10 cellular contexts compared by ENCODE assay signal in genomic region chr1:20725189-20726106, GRCh38. TPM values are rescaled to one million over a fixed set of nuclear protein-coding genes. Genes with fewer than 3 reads are reported as not detected.
A peak's percentile ranks its signal among the peaks of the same experiment; 100 is the strongest.
DNase-seq lines count a peak whose midpoint lies in the region; ATAC-seq and TF ChIP-seq lines count a peak whose summit lies in the region.
"Had no signal": no experiment of that assay in that cellular context is flagged by ENCODE, and none has a peak within 500 bp of the region (broad histone marks: within the 10 kb centered on the region; RNA-seq: fewer than 3 reads in every experiment).

No MANE protein-coding gene starts in this region.

- ATAC-seq in GM21619 (IDR thresholded peaks at IDR 0.05; ENCODE audit: unreplicated experiment) (no peak), omental fat pad (ENCODE audit: low FRiP score) (no peak)

- no peak overlapping the region for H3K9ac ChIP-seq in fibroblast of lung (ENCODE audit: insufficient read depth, low read length)

- DNase-seq in NCI-H345 treated with DMSO at 0.1 percent for 48 hours (lab: John Stamatoyannopoulos, UW; ENCODE audit: unreplicated experiment) (peak; percentile 98), NCI-H345 (lab: John Stamatoyannopoulos, UW) (no peak), RKO (ENCODE audit: low spot score) (peak; percentile 92), fibroblast of lung (ENCODE audit: low read depth in 2 of 2) (peak; percentile 62 to 68), stromal cell of bone marrow (ENCODE audit: low read depth) (peak; percentile 47), middle frontal gyrus (ENCODE audit: extremely low spot score, low spot score) (no peak), omental fat pad (ENCODE audit: low spot score) (no peak)
- DNase-seq: cerebellar nuclear complex, SHP77 had no signal

- H3K27ac ChIP-seq in fibroblast of lung (ENCODE audit: insufficient read depth, low read length) = no peak overlapping the region

- peaks cover 3% of the 10 kb centered on the region for H3K36me3 ChIP-seq in fibroblast of lung (ENCODE audit: control insufficient read depth, insufficient read depth, low read length)

- no peaks in the 10 kb centered on the region for H3K79me2 ChIP-seq in fibroblast of lung (ENCODE audit: control insufficient read depth, insufficient read depth, low read length)

- no peak overlapping the region for H3K4me2 ChIP-seq in fibroblast of lung (ENCODE audit: extremely low read depth, insufficient read depth, low read length)

- H3K27me3 ChIP-seq in fibroblast of lung (ENCODE audit: control insufficient read depth, insufficient read depth, low read length) = no peaks in the 10 kb centered on the region

- no peak for TF ChIP-seq CTCF in fibroblast of lung (conservative IDR thresholded peaks at IDR 0.05 in 1 of 2, IDR thresholded peaks at IDR 0.05 in 1 of 2; ENCODE audit: low read depth in 1 of 2, low read length in 2 of 2)
- no peak for TF ChIP-seq CTCF in omental fat pad (IDR thresholded peaks at IDR 0.05)

- H2AFZ ChIP-seq in fibroblast of lung (ENCODE audit: low read length) = no peak overlapping the region

- peaks cover under 1% of the 10 kb centered on the region for H3K4me1 ChIP-seq in fibroblast of lung (ENCODE audit: control insufficient read depth, extremely low read depth, insufficient read depth, low read length)

- no peak overlapping the region for H3K4me3 ChIP-seq in fibroblast of lung (replicated peaks in 1 of 4; ENCODE audit: control extremely low read depth in 1 of 4, insufficient read depth in 1 of 4, low read depth in 3 of 4, low read length in 4 of 4)

- no peaks in the 10 kb centered on the region for H4K20me1 ChIP-seq in fibroblast of lung (ENCODE audit: control insufficient read depth, extremely low read depth, insufficient read depth, low read length)

- no peaks in the 10 kb centered on the region for H3K9me3 ChIP-seq in fibroblast of lung (ENCODE audit: control insufficient read depth, insufficient read depth, low read depth, low read length)

RNA-seq across cellular contexts. Expression of gene SH2D5, which starts 7.1 kb away (rescaled TPM):
- 2.3 and 5.0 TPM in 2 replicates for total RNA-seq in fibroblast of lung
- polyA plus RNA-seq in fibroblast of lung = 3.6 and 7.3 TPM in 2 replicates
- polyA plus RNA-seq in fibroblast of lung (2012) = 5.2 and 11.8 TPM in 2 replicates
- polyA minus RNA-seq in fibroblast of lung (ENCODE audit: low replicate concordance) = 5.1 and 13.1 TPM in 2 replicates
- 1 to 10 TPM in 1 of 4 donors, under 1 TPM in 2, not detected in 1; 0.25 to 5.8 (median 0.84) TPM for total RNA-seq in omental fat pad

RNA-seq across cellular contexts. Expression of gene KIF17, which starts 7.6 kb away (rescaled TPM):
- 1.3 and 1.8 TPM in 2 replicates for total RNA-seq in fibroblast of lung
- polyA plus RNA-seq in fibroblast of lung = 1.4 and 3.0 TPM in 2 replicates
- polyA plus RNA-seq in fibroblast of lung (2012) = 1.2 and 4.0 TPM in 2 replicates
- 3.0 and 4.2 TPM in 2 replicates for polyA minus RNA-seq in fibroblast of lung (ENCODE audit: low replicate concordance)
- total RNA-seq in omental fat pad = 10 to 100 TPM in 1 of 4 donors, 1 to 10 TPM in 3; 2.6 to 14.8 (median 4.1) TPM

Comparison
In these comparisons a context has a peak if more than half of its experiments do, and no peak if none do; other contexts are left out.
1. DNase-seq: peak in NCI-H345 treated with DMSO at 0.1 percent for 48 hours (single experiment), RKO (single experiment), fibroblast of lung (2 of 2) and stromal cell of bone marrow (single experiment); none in NCI-H345 (single experiment), middle frontal gyrus (single experiment) and omental fat pad (single experiment).